Comparison of ENCODE assay signal across 8 cellular contexts in the genomic region with DNA sequence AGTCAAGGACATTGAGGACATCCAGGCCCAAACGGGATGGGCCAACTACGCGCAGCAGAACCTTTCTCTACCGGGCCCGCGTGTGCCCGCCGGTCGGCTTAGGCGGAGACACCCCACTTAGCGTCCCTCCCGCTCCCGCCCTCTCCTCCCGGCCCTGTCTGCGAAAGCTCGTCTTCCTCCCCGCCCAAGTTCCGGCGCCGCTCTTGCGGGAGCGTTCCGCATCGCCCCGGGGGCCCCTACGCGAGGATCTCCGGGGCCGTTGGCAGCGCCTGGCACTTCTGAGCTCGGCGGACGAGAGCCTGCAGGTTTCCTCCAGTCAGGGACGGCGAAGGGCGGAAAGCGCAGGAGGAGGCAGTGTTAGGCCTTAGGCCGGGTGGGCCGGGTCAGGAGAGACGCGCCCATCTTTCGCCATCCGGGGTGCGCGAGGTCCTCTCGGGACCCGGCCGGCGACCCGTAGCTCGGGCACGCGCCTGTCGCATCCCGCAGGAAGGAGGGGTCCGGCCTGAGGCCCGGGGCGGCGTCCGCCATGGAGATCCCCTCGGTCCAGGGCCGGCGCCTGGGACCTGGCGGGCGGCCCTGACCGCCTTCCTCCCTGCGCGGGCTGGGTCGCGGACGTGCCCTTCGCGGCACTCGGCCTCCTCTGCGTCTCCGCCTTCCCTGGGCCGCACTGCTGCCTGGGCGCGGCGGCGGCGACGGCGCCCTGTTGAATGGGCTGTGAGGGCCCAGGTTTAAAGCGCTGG. TPM values are rescaled to one million over a fixed set of nuclear protein-coding genes. Genes with fewer than 3 reads are reported as not detected.
A peak's percentile ranks its signal among the peaks of the same experiment; 100 is the strongest.
DNase-seq lines count a peak whose midpoint lies in the region; ATAC-seq and TF ChIP-seq lines count a peak whose summit lies in the region.

Gene FEM1B (plus strand): TSS at position 141 of the 740 bp plus-strand sequence. CDS start 673 bp downstream, outside the sequence.

- peaks cover 6% of the 10 kb centered on the region; the same call in 1 of the 2 replicates for H3K36me3 ChIP-seq in BLaER1
- H3K36me3 ChIP-seq in colonic mucosa: no peaks in the 10 kb centered on the region

- H3K9me3 ChIP-seq in BLaER1 (no peaks in the 10 kb centered on the region), colonic mucosa (no peaks in the 10 kb centered on the region)

- H3K27ac Mint-ChIP-seq in activated CD4-positive, alpha-beta T cell treated with anti-CD3 and anti-CD28 coated beads, Interleukin-2, amount 10 ng/mL, durations not matched to agents 24 days and 14 days: peak within 1 kb of the TSS; percentile 96

- peak within 1 kb of the TSS; percentile 91 for H3K4me2 ChIP-seq in BLaER1

- peaks cover 23% of the 10 kb centered on the region for H3K36me3 Mint-ChIP-seq in activated CD4-positive, alpha-beta T cell treated with anti-CD3 and anti-CD28 coated beads, Interleukin-2, amount 10 ng/mL, durations not matched to agents 24 days and 14 days (ENCODE audit: low read depth)

- no peaks in the 10 kb centered on the region for H3K9me3 Mint-ChIP-seq in activated CD4-positive, alpha-beta T cell treated with anti-CD3 and anti-CD28 coated beads, Interleukin-2, amount 10 ng/mL, durations not matched to agents 24 days and 14 days

- peak within 1 kb of the TSS; percentile 95 for H3K9ac ChIP-seq in BLaER1
- H3K9ac ChIP-seq in colonic mucosa (ENCODE audit: low read depth in 2 of 2, low read length in 2 of 2): peak within 1 kb of the TSS; percentile 97 to 99

- H4K20me1 ChIP-seq in BLaER1: peaks cover 47% of the 10 kb centered on the region

- H3K27me3 Mint-ChIP-seq in activated CD4-positive, alpha-beta T cell treated with anti-CD3 and anti-CD28 coated beads, Interleukin-2, amount 10 ng/mL, durations not matched to agents 24 days and 14 days: no peaks in the 10 kb centered on the region

- peak within 1 kb of the TSS; percentile 95 for H3K4me3 Mint-ChIP-seq in activated CD4-positive, alpha-beta T cell treated with anti-CD3 and anti-CD28 coated beads, Interleukin-2, amount 10 ng/mL, durations not matched to agents 24 days and 14 days

- peaks cover 48% of the 10 kb centered on the region for H3K4me1 Mint-ChIP-seq in activated CD4-positive, alpha-beta T cell treated with anti-CD3 and anti-CD28 coated beads, Interleukin-2, amount 10 ng/mL, durations not matched to agents 24 days and 14 days

- intact Hi-C loops in activated CD4-positive, alpha-beta T cell treated with anti-CD3 and anti-CD28 coated beads, Interleukin-2, amount 10 ng/mL, durations not matched to agents 24 days and 14 days (cut with micrococcal nuclease): loop anchor here (1.0 to 10.0 kb wide), 8 partner anchors 20 to 1773 kb away; partner anchors contain the start of genes CLN6, MAP2K5, PIAS1 and RPL4
- intact Hi-C loops in colonic mucosa (cut with DNase I) (no loop called here), left colon (cut with DNase I, micrococcal nuclease) (no loop called here)

- no peak for TF ChIP-seq CTCF in colonic mucosa (IDR thresholded peaks at IDR 0.05)

- ATAC-seq in GM19328 (IDR thresholded peaks at IDR 0.05; ENCODE audit: unreplicated experiment) (peak; percentile 75), HG03469 (IDR thresholded peaks at IDR 0.05; ENCODE audit: unreplicated experiment) (peak; percentile 44), left colon (peak; percentile 87)

- H3K4me3 ChIP-seq in BLaER1 (peak within 1 kb of the TSS; percentile 85), colonic mucosa (peak within 1 kb of the TSS; percentile 68)

- H3K27ac ChIP-seq in BLaER1: peak within 1 kb of the TSS; percentile 97
- H3K27ac ChIP-seq in colonic mucosa: peak within 1 kb of the TSS; percentile 94

- H3K27me3 ChIP-seq in BLaER1 (no peaks in the 10 kb centered on the region), colonic mucosa (no peaks in the 10 kb centered on the region)

- DNase-seq in NCI-H526 treated with DMSO at 0.1 percent for 48 hours (lab: John Stamatoyannopoulos, UW) (peak; percentile 83), colonic mucosa (peak; percentile 89), left colon (peak; percentile 91 to 94)
- peak; percentile 96 for DNase-seq in activated CD4-positive, alpha-beta T cell treated with anti-CD3 and anti-CD28 coated beads, Interleukin-2, amount 10 ng/mL, durations not matched to agents 24 days and 14 days
- peak; percentile 89 for DNase-seq in stimulated activated CD4-positive, alpha-beta T cell treated with anti-CD3 and anti-CD28 coated beads, Interleukin-1b, Interleukin-23, amount 100 ng/mL, for 48 hours

- H3K4me1 ChIP-seq in BLaER1 (peaks cover 44% of the 10 kb centered on the region), colonic mucosa (peaks cover 10% of the 10 kb centered on the region)

RNA-seq across cellular contexts. Expression of gene FEM1B, which starts in this region (rescaled TPM):
- total RNA-seq in activated CD4-positive, alpha-beta T cell treated with anti-CD3 and anti-CD28 coated beads, Interleukin-2, amount 10 ng/mL, durations not matched to agents 24 days and 14 days: 46.2 and 51.6 TPM in 2 replicates
- total RNA-seq in colonic mucosa (10 to 100 TPM; 34.4 to 52.4 TPM), left colon (10 to 100 TPM; 51.2 to 55.3 TPM)

Comparison
In these comparisons a context has a peak if more than half of its experiments do, and no peak if none do; other contexts are left out.
1. Peak in every context shown above with its lines: DNase-seq, ATAC-seq, H3K4me3 ChIP-seq and H3K27ac ChIP-seq.